ENCODE assay signal across 37 cellular contexts in genomic region chr6:142621822-142622221, GRCh38.
DNase-seq lines count a peak whose midpoint lies in the region; ATAC-seq, FAIRE-seq and TF ChIP-seq lines count a peak whose summit lies in the region.
"Had no signal": no experiment of that assay in that cellular context is flagged by ENCODE, and none has a peak within 500 bp of the region (broad histone marks: within the 10 kb centered on the region; RNA-seq: fewer than 3 reads in every experiment).

No MANE protein-coding gene starts in this region.

- 0 out of 2 replicates have a peak overlapping the region, but pooled peaks have one; percentile 10 for H2BK15ac ChIP-seq in H1 (ENCODE audit: low read length)

- H4K91ac ChIP-seq in H1 (replicated peaks; ENCODE audit: insufficient read length, low read length) = no peak overlapping the region

- H3K4me1 Mint-ChIP-seq in T-helper 2 cell treated with Interferon-gamma antibody and Interleukin-4, amounts not matched to agents 5 μg/mL and 100 μg/mL, for 36 hours (ENCODE audit: low read depth) = no peaks in the 10 kb centered on the region
- H3K4me1 Mint-ChIP-seq: B cell; CD14-positive monocyte; CD4-positive, alpha-beta memory T cell; CD4-positive, CD25-positive, alpha-beta regulatory T cell had no signal

- H4K8ac ChIP-seq in H1 (ENCODE audit: extremely low read depth, insufficient read depth, low read length) = no peak overlapping the region

- no peak overlapping the region for H2BK5ac ChIP-seq in H1 (ENCODE audit: low read depth, low read length)

- no peak overlapping the region for H3K23ac ChIP-seq in H1 (ENCODE audit: insufficient read length)

- peaks cover 4% of the 10 kb centered on the region for H3K4me1 ChIP-seq in body of pancreas
- H3K4me1 ChIP-seq in H1 (replicated peaks in 1 of 4; ENCODE audit: control insufficient read depth in 3 of 4, insufficient read depth in 4 of 4, low read length in 3 of 4) = no peaks in the 10 kb centered on the region
- peaks cover 0 to 15% (median 0%) of the 10 kb centered on the region in 3 donors for H3K4me1 ChIP-seq in pancreas
- H3K4me1 ChIP-seq: A549; BE2C; BLaER1; BLaER1 treated with 17β-estradiol and CSF1 and Interleukin-3, amounts not matched to agents 10 nM and 100 nM; Caco-2 had no signal

- no peaks in the 10 kb centered on the region for H3K79me1 ChIP-seq in H1 (ENCODE audit: low read depth, low read length)

- ATAC-seq in body of pancreas (peak; percentile 27), pancreas (peak in 3 of 4 donors; percentile 38 to 77 (median 51))
- ATAC-seq: A549; CD8-positive, alpha-beta T cell had no signal

- H3K4me3 Mint-ChIP-seq in T-helper 2 cell treated with Interferon-gamma antibody and Interleukin-4, amounts not matched to agents 5 μg/mL and 100 μg/mL, for 36 hours = no peak overlapping the region
- H3K4me3 Mint-ChIP-seq: B cell; CD14-positive monocyte; CD4-positive, alpha-beta memory T cell; CD4-positive, alpha-beta T cell; CD4-positive, CD25-positive, alpha-beta regulatory T cell; CD8-positive, alpha-beta memory T cell; CD8-positive, alpha-beta T cell had no signal

- H2BK120ac ChIP-seq in H1 (replicated peaks; ENCODE audit: low read depth, low read length) = no peak overlapping the region

- H3K79me2 ChIP-seq in H1 (ENCODE audit: control insufficient read depth in 1 of 2, insufficient read depth in 2 of 2, low read length in 2 of 2) = no peaks in the 10 kb centered on the region

- no peak for DNase-seq in body of pancreas
- no peak for DNase-seq in H1 (ENCODE audit: low read depth in 1 of 2, low spot score in 2 of 2)
- peak; percentile 8 for DNase-seq in fibroblast of the aortic adventitia (ENCODE audit: low read depth)
- DNase-seq in pancreas = no peak
- DNase-seq in hippocampal formation (lab: John Stamatoyannopoulos, UW) = no peak
- no peak for DNase-seq in T-helper 2 cell treated with Interferon-gamma antibody and Interleukin-4, amounts not matched to agents 5 μg/mL and 100 μg/mL, for 36 hours (ENCODE audit: low spot score)
- no peak for DNase-seq in dedifferentiated amniotic fluid mesenchymal stem cell (ENCODE audit: extremely low spot score)
- no peak for DNase-seq in erythroblast (lab: John Stamatoyannopoulos, UW)
- DNase-seq: 8988T; ACHN; AML-193; BE2C; C1 segment of cervical spinal cord; Caco-2; Calu3; CD4-positive, alpha-beta memory T cell; CD4-positive, alpha-beta T cell; CD4-positive, CD25-positive, alpha-beta regulatory T cell; CD8-positive, alpha-beta memory T cell; CD8-positive, alpha-beta T cell; COR-L47; DMS 273 treated with DMSO at 0.1 percent for 48 hours; DMS153; DMS53; DMS79; DMS79 treated with DMSO at 0.1 percent for 48 hours; DND-41; EL had no signal

- no peak overlapping the region for H2BK20ac ChIP-seq in H1 (ENCODE audit: low read length)

- H4K5ac ChIP-seq in H1 (ENCODE audit: insufficient read length, low read depth, low read length) = no peak overlapping the region

- H3K9me3 ChIP-seq in body of pancreas (no peaks in the 10 kb centered on the region), H1 (ENCODE audit: insufficient read depth in 2 of 2, low read depth in 1 of 2, low read length in 1 of 2) (no peaks in the 10 kb centered on the region), pancreas (no peaks in the 10 kb centered on the region)
- H3K9me3 ChIP-seq: A549; BE2C; BLaER1; BLaER1 treated with 17β-estradiol and CSF1 and Interleukin-3, amounts not matched to agents 10 nM and 100 nM; Caco-2 had no signal

- no peak for TF ChIP-seq POLR2A in body of pancreas (IDR thresholded peaks at IDR 0.05)
- TF ChIP-seq POLR2A in H1 (IDR thresholded peaks at IDR 0.05; ENCODE audit: control extremely low read depth in 1 of 2, low read depth in 2 of 2, low read length in 2 of 2) = no peak
- no peak for TF ChIP-seq POLR2A in erythroblast (IDR thresholded peaks at IDR 0.05; ENCODE audit: low read length)

- H2AK5ac ChIP-seq in H1 (ENCODE audit: low read depth, low read length) = no peak overlapping the region

- no peak overlapping the region for H2AFZ ChIP-seq in H1 (ENCODE audit: low read length)

- H2BK12ac ChIP-seq in H1 (ENCODE audit: low read depth, low read length) = peak overlapping the region; percentile 4; the same call in 1 of the 2 replicates

- TF ChIP-seq RAD21 in H1 (IDR thresholded peaks at IDR 0.05 in 1 of 2, conservative IDR thresholded peaks at IDR 0.05 in 1 of 2; ENCODE audit: low read depth in 2 of 2, low read length in 2 of 2) = no peak

- WGBS in body of pancreas, 2 donors = 50 to 67% methylated on average over 2 of the region's 2 CpGs
- WGBS in H1 (ENCODE audit: extremely low coverage in 1 of 2, insufficient coverage in 1 of 2, insufficient read length in 1 of 2, insufficient replicate concordance in 2 of 2, low coverage in 1 of 2, low lambda C conversion rate in 2 of 2, missing lambda C conversion rate in 1 of 2), 2 experiments = 95% methylated on average over 2 of the region's 2 CpGs; no CpG with 5 or more reads in 1 of the 2 experiments
- 58 to 63% methylated on average over 2 of the region's 2 CpGs for WGBS in pancreas, 2 donors

- H3K36me3 ChIP-seq in body of pancreas (replicated peaks in 1 of 2; ENCODE audit: insufficient read depth in 1 of 2, low read depth in 2 of 2) (no peaks in the 10 kb centered on the region), H1 (ENCODE audit: control insufficient read depth in 2 of 4, insufficient read depth in 4 of 4, low read length in 3 of 4) (no peaks in the 10 kb centered on the region), pancreas (no peaks in the 10 kb centered on the region)
- H3K36me3 ChIP-seq: BE2C; BLaER1; BLaER1 treated with 17β-estradiol and CSF1 and Interleukin-3, amounts not matched to agents 10 nM and 100 nM had no signal

- POLR2A ChIA-PET in H1 (lab: Charles Lee; ENCODE audit: partially characterized antibody) = no interaction called here

- H3K9me3 Mint-ChIP-seq in T-helper 2 cell treated with Interferon-gamma antibody and Interleukin-4, amounts not matched to agents 5 μg/mL and 100 μg/mL, for 36 hours = no peaks in the 10 kb centered on the region
- H3K9me3 Mint-ChIP-seq: CD4-positive, alpha-beta memory T cell; CD4-positive, alpha-beta T cell; CD4-positive, CD25-positive, alpha-beta regulatory T cell; CD8-positive, alpha-beta memory T cell; CD8-positive, alpha-beta T cell had no signal

- H3K9ac ChIP-seq in H1 (replicated peaks in 1 of 4; ENCODE audit: extremely low read depth in 1 of 4, low read depth in 3 of 4, low read length in 3 of 4) = no peak overlapping the region
- H3K9ac ChIP-seq: BLaER1; BLaER1 treated with 17β-estradiol and CSF1 and Interleukin-3, amounts not matched to agents 10 nM and 100 nM had no signal

- CTCF ChIA-PET in H1 (lab: Charles Lee; ENCODE audit: partially characterized antibody) = interaction anchor here (1.2 to 2.5 kb wide), 3 partner anchors 10 to 147 kb away, joined by 3 to 7 read pairs (median 3); no protein-coding TSS in a partner anchor

- H3K23me2 ChIP-seq in H1 (ENCODE audit: low read depth, low read length) = no peaks in the 10 kb centered on the region

- no peak for TF ChIP-seq EP300 in H1 (IDR thresholded peaks at IDR 0.05; ENCODE audit: borderline replicate concordance in 1 of 2, low read depth in 2 of 2, low read length in 2 of 2)

- H3K27me3 ChIP-seq in body of pancreas = no peaks in the 10 kb centered on the region
- H3K27me3 ChIP-seq in H1 (replicated peaks in 1 of 4; ENCODE audit: control insufficient read depth in 3 of 4, extremely low read depth in 1 of 4, insufficient read depth in 3 of 4, low read length in 3 of 4) = no peaks in the 10 kb centered on the region
- H3K27me3 ChIP-seq in pancreas = no peaks in the 10 kb centered on the region
- H3K27me3 ChIP-seq: BE2C; BLaER1; BLaER1 treated with 17β-estradiol and CSF1 and Interleukin-3, amounts not matched to agents 10 nM and 100 nM had no signal

- H3K27ac ChIP-seq in body of pancreas (no peak overlapping the region), H1 (ENCODE audit: low read depth, low read length) (no peak overlapping the region), pancreas (no peak overlapping the region)
- H3K27ac ChIP-seq: 22Rv1; A549; BLaER1; BLaER1 treated with 17β-estradiol and CSF1 and Interleukin-3, amounts not matched to agents 10 nM and 100 nM; C4-2B had no signal

- intact Hi-C loops in body of pancreas (cut with DNase I) (no loop called here), pancreas (cut with DNase I) (no loop called here)

- H3K4me3 ChIP-seq in body of pancreas (no peak overlapping the region), H1 (ENCODE audit: extremely low read depth in 1 of 4, insufficient read depth in 2 of 4, low read depth in 3 of 4, low read length in 4 of 4) (no peak overlapping the region), fibroblast of the aortic adventitia (ENCODE audit: low read depth, low read length) (no peak overlapping the region), pancreas (no peak overlapping the region)
- H3K4me3 ChIP-seq: A549; BLaER1; BLaER1 treated with 17β-estradiol and CSF1 and Interleukin-3, amounts not matched to agents 10 nM and 100 nM had no signal

- H4K20me1 ChIP-seq in H1 (replicated peaks in 1 of 2; ENCODE audit: control insufficient read depth in 1 of 2, insufficient read depth in 2 of 2, low read length in 2 of 2) = no peaks in the 10 kb centered on the region
- H4K20me1 ChIP-seq: BLaER1; BLaER1 treated with 17β-estradiol and CSF1 and Interleukin-3, amounts not matched to agents 10 nM and 100 nM had no signal

- H3K14ac ChIP-seq in H1 (ENCODE audit: insufficient read length) = no peak overlapping the region

- no peaks in the 10 kb centered on the region for H3K36me3 Mint-ChIP-seq in T-helper 2 cell treated with Interferon-gamma antibody and Interleukin-4, amounts not matched to agents 5 μg/mL and 100 μg/mL, for 36 hours (ENCODE audit: low read depth)
- H3K36me3 Mint-ChIP-seq: CD14-positive monocyte; CD4-positive, alpha-beta memory T cell; CD4-positive, CD25-positive, alpha-beta regulatory T cell; CD8-positive, alpha-beta memory T cell; CD8-positive, alpha-beta T cell had no signal

- H3K27me3 Mint-ChIP-seq in T-helper 2 cell treated with Interferon-gamma antibody and Interleukin-4, amounts not matched to agents 5 μg/mL and 100 μg/mL, for 36 hours (ENCODE audit: low read depth) = no peaks in the 10 kb centered on the region
- H3K27me3 Mint-ChIP-seq: CD4-positive, alpha-beta T cell had no signal

- no peak for FAIRE-seq in H1 (lab: Jason Lieb, UNC)
- FAIRE-seq in pancreas (lab: Jason Lieb, UNC) = no peak
- FAIRE-seq: A204.1, A549, D721Med had no signal

- H3K56ac ChIP-seq in H1 (replicated peaks; ENCODE audit: insufficient read length, low read depth, low read length) = no peak overlapping the region

- no peak overlapping the region for H3K4me2 ChIP-seq in H1 (ENCODE audit: insufficient read depth in 1 of 2, low read depth in 2 of 2, low read length in 2 of 2)
- H3K4me2 ChIP-seq: A549; BLaER1; BLaER1 treated with 17β-estradiol and CSF1 and Interleukin-3, amounts not matched to agents 10 nM and 100 nM had no signal

- H3K4ac ChIP-seq in H1 (replicated peaks; ENCODE audit: insufficient read length, low read depth, low read length) = no peak overlapping the region

- no peak overlapping the region for H3K27ac Mint-ChIP-seq in T-helper 2 cell treated with Interferon-gamma antibody and Interleukin-4, amounts not matched to agents 5 μg/mL and 100 μg/mL, for 36 hours
- H3K27ac Mint-ChIP-seq: B cell; CD14-positive monocyte; CD4-positive, alpha-beta memory T cell; CD4-positive, alpha-beta T cell; CD4-positive, CD25-positive, alpha-beta regulatory T cell; CD8-positive, alpha-beta memory T cell; CD8-positive, alpha-beta T cell had no signal

- H3K18ac ChIP-seq in H1 (ENCODE audit: extremely low read depth, low read length) = no peak overlapping the region

- TF ChIP-seq CTCF in body of pancreas (IDR thresholded peaks at IDR 0.05) (no peak), H1 (IDR thresholded peaks at IDR 0.05; ENCODE audit: control extremely low read depth in 1 of 3, insufficient read depth in 1 of 3, low read depth in 1 of 3, low read length in 3 of 3) (no peak), fibroblast of the aortic adventitia (IDR thresholded peaks at IDR 0.05; ENCODE audit: insufficient read depth, low read length) (no peak), pancreas (IDR thresholded peaks at IDR 0.05) (no peak)
